ENCODE assay signal across 9 cellular contexts in genomic region chr6:135567375-135568083, GRCh38.
"Had no signal": no experiment of that assay in that cellular context is flagged by ENCODE, and none has a peak within 500 bp of the region (broad histone marks: within the 10 kb centered on the region; RNA-seq: fewer than 3 reads in every experiment).

No MANE protein-coding gene starts in this region.

- H3K4me1 ChIP-seq: left lung had no signal

- H3K4me3 ChIP-seq: body of pancreas, coronary artery, heart left ventricle, left lung, tibial nerve had no signal

- H3K9me3 ChIP-seq: body of pancreas, heart left ventricle, left lung, tibial nerve had no signal

- H3K27ac ChIP-seq: coronary artery, heart left ventricle, left lung, tibial nerve had no signal

- ATAC-seq: SK-N-SH treated with all-trans-retinoic acid at 6 μM for 48 hours had no signal

- H3K36me3 ChIP-seq: heart left ventricle, left lung, tibial nerve had no signal

- DNase-seq: activated T-cell treated with anti-CD3 and anti-CD28 coated beads, Interleukin-2, amount 50 U/mL, for 1 hour; effector CD8-positive, alpha-beta T cell; islet precursor cell; left lung had no signal

- H3K27me3 ChIP-seq: body of pancreas, left lung, tibial nerve had no signal
